In the genomic region with DNA sequence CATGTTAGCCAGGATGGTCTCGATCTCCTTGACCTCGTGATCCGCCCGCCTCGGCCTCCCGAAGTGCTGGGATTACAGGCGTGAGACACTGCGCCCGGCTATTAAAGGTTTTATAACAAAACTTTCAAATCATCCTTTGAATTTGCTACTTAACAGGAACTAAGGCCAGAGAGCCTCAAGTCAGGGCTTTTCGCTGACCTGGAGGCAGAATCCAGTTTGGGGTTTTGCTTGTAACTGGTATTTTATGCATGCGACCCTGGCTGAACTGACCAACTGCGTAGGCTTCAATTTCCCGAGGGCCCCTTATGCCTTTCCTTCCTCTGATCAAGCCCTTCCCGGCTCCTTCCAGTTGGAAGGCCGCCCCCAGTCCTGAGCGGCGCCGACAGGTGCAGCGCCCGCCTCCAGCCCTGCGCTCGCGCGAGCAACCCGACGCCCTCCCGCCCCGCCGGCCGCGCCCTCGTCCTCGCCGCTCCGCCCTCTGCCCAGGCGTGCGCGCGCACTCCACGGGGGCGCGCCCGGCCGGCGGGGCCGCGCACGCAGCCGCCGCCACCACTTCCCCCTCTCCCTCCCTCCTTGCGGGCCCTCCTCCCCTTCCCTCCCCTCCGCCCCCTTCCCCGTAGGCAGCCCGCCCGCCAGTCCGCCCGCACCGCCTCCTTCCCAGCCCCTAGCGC, we compare ENCODE assay signal across 8 cellular contexts. TPM values are rescaled to one million over a fixed set of nuclear protein-coding genes. Genes with fewer than 3 reads are reported as not detected.
DNase-seq lines count a peak whose midpoint lies in the region; ATAC-seq and TF ChIP-seq lines count a peak whose summit lies in the region.
"Not testable (repeated sequence)": the region's sequence is repeated elsewhere in the genome, so short reads cannot be mapped to it uniquely, and the experiment has no call there.

Gene NPEPPS, plus strand, starts transcription at position 552 of the 671 bp plus-strand sequence. CDS start 193 bp downstream, outside the sequence.

- intact Hi-C loops in A673 (cut with micrococcal nuclease; ENCODE audit: unreplicated experiment): not testable (repeated sequence)

- TF ChIP-seq CTCF in A673 (conservative IDR thresholded peaks at IDR 0.05; ENCODE audit: low read depth, low read length); cardiac fibroblast (IDR thresholded peaks at IDR 0.05; ENCODE audit: low read depth, low read length): not testable (repeated sequence)

- BruUV-seq in A673 (replicated peaks; lab: Mats Ljungman, UMichigan): not testable (repeated sequence)

- H3K9ac ChIP-seq in skeletal muscle tissue (ENCODE audit: low read depth in 1 of 3, low read length in 3 of 3): peak within 1 kb of the TSS; percentile 68 to 84 (median 79)

- POLR2A ChIA-PET in A673 (lab: Charles Lee; ENCODE audit: low non-redundant PET): not testable (repeated sequence)

- H3K27ac ChIP-seq in A673 (ENCODE audit: low read depth, low read length, poor library complexity, severe bottlenecking) (peak within 1 kb of the TSS; percentile 50), skeletal muscle tissue (ENCODE audit: low read depth, low read length) (peak within 1 kb of the TSS; percentile 84)

- peak within 1 kb of the TSS; percentile 49 for H3K4me3 ChIP-seq in A673 (ENCODE audit: low read depth, low read length, poor library complexity, severe bottlenecking)
- H3K4me3 ChIP-seq in cardiac fibroblast (replicated peaks in 1 of 2; ENCODE audit: low read depth in 2 of 2, low read length in 2 of 2): peak within 1 kb of the TSS; percentile 61 to 67
- peak within 1 kb of the TSS; percentile 63 to 73 (median 65) for H3K4me3 ChIP-seq in skeletal muscle tissue (ENCODE audit: low read length in 3 of 3)

- not testable (repeated sequence) for H3K36me3 ChIP-seq in A673 (ENCODE audit: insufficient read depth, low read length, poor library complexity, severe bottlenecking); skeletal muscle tissue (ENCODE audit: control insufficient read depth in 3 of 3, insufficient read depth in 3 of 3, low read length in 3 of 3)

- H3K4me1 ChIP-seq in A673 (ENCODE audit: insufficient read depth, low read length, poor library complexity, severe bottlenecking); skeletal muscle tissue (ENCODE audit: control insufficient read depth in 3 of 3, insufficient read depth in 3 of 3, low read length in 3 of 3): not testable (repeated sequence)

- DNase-seq in A673 (ENCODE audit: low spot score): peak; percentile 85
- DNase-seq in NCI-H345 (lab: John Stamatoyannopoulos, UW): peak; percentile 90
- DNase-seq in activated CD4-positive, CD25-positive, alpha-beta regulatory T cell treated with anti-CD3 and anti-CD28 coated beads, Interleukin-2, amount 50 U/mL, for 16 hours (ENCODE audit: low read depth, low spot score): peak; percentile 73
- DNase-seq in cardiac fibroblast (ENCODE audit: low read depth in 2 of 2): peak; percentile 79 to 92
- DNase-seq in iPS-NIHi11 (ENCODE audit: low spot score): peak; percentile 72

- not testable (repeated sequence) for H3K27me3 ChIP-seq in A673 (replicated peaks; ENCODE audit: insufficient read depth, low read depth, low read length, poor library complexity); skeletal muscle tissue (ENCODE audit: control insufficient read depth in 3 of 3, insufficient read depth in 3 of 3, low read length in 3 of 3)

- H3K9me3 ChIP-seq in A673 (ENCODE audit: low read depth, low read length, poor library complexity, severe bottlenecking); skeletal muscle tissue (ENCODE audit: control insufficient read depth in 3 of 3, low read length in 3 of 3): not testable (repeated sequence)

- CTCF ChIA-PET in A673 (lab: Charles Lee): not testable (repeated sequence)

- ATAC-seq in GM18907 (IDR thresholded peaks at IDR 0.05; ENCODE audit: unreplicated experiment) (peak; percentile 72), HG03159 (IDR thresholded peaks at IDR 0.05; ENCODE audit: unreplicated experiment) (peak; percentile 72)

RNA-seq across cellular contexts. Expression of gene NPEPPS, which starts in this region (rescaled TPM):
- total RNA-seq in A673 (2021): 63.4 and 76.4 TPM in 2 replicates
- total RNA-seq in skeletal muscle tissue: 169 TPM

Comparison
In these comparisons a context has a peak if more than half of its experiments do, and no peak if none do; other contexts are left out.
1. Peak in every context shown above with its lines: DNase-seq, ATAC-seq, H3K4me3 ChIP-seq and H3K27ac ChIP-seq.